17 cellular contexts compared by ENCODE assay signal in genomic region chr11:67279589-67280340, GRCh38. TPM values are rescaled to one million over a fixed set of nuclear protein-coding genes. Genes with fewer than 3 reads are reported as not detected.
DNase-seq lines count a peak whose midpoint lies in the region; FAIRE-seq and TF ChIP-seq lines count a peak whose summit lies in the region.
"Had no signal": no experiment of that assay in that cellular context is flagged by ENCODE, and none has a peak within 500 bp of the region (broad histone marks: within the 10 kb centered on the region; RNA-seq: fewer than 3 reads in every experiment).

No MANE protein-coding gene starts in this region.

- peaks cover 98% of the 10 kb centered on the region for H3K36me3 Mint-ChIP-seq in activated T-cell treated with anti-CD3 and anti-CD28 coated beads, Interleukin-2, amount 50 U/mL, for 24 hours (ENCODE audit: low read depth)
- H3K36me3 Mint-ChIP-seq in activated CD4-positive, alpha-beta memory T cell treated with anti-CD3 and anti-CD28 coated beads, Interleukin-2, amount 10 ng/mL, durations not matched to agents 7 days and 5 days (ENCODE audit: low read depth), result peaks cover 75% of the 10 kb centered on the region

- no peak for FAIRE-seq in kidney (lab: Jason Lieb, UNC)
- FAIRE-seq: endometrium, GM12878, H1, HTR-8/SVneo had no signal

- H3K4me3 ChIP-seq in kidney (ENCODE audit: low read length in 2 of 2), result no peak overlapping the region
- H3K4me3 ChIP-seq: GM12878, prostate gland, testis had no signal

- no peak overlapping the region for H3K9ac ChIP-seq in kidney (ENCODE audit: low read length in 2 of 2)
- H3K9ac ChIP-seq: SK-N-SH had no signal

- H3K4me3 Mint-ChIP-seq in activated T-cell treated with anti-CD3 and anti-CD28 coated beads, Interleukin-2, amount 50 U/mL, for 24 hours, result no peak overlapping the region
- H3K4me3 Mint-ChIP-seq in activated CD4-positive, alpha-beta memory T cell treated with anti-CD3 and anti-CD28 coated beads, Interleukin-2, amount 10 ng/mL, durations not matched to agents 7 days and 5 days, result no peak overlapping the region

- H3K4me1 Mint-ChIP-seq in activated T-cell treated with anti-CD3 and anti-CD28 coated beads, Interleukin-2, amount 50 U/mL, for 24 hours (ENCODE audit: low read depth), result peaks cover 64% of the 10 kb centered on the region
- peaks cover 67% of the 10 kb centered on the region for H3K4me1 Mint-ChIP-seq in activated CD4-positive, alpha-beta memory T cell treated with anti-CD3 and anti-CD28 coated beads, Interleukin-2, amount 10 ng/mL, durations not matched to agents 7 days and 5 days

- CTCF ChIA-PET in activated CD4-positive, alpha-beta memory T cell treated with anti-CD3 and anti-CD28 coated beads, Interleukin-2, amount 10 ng/mL, durations not matched to agents 7 days and 5 days (lab: Charles Lee), result interaction anchor here (0.5 to 1.7 kb wide), 4 partner anchors 8 to 65 kb away, joined by 3 to 6 read pairs (median 4); no protein-coding TSS in a partner anchor

- POLR2A ChIA-PET in activated CD4-positive, alpha-beta memory T cell treated with anti-CD3 and anti-CD28 coated beads, Interleukin-2, amount 10 ng/mL, durations not matched to agents 7 days and 5 days (lab: Charles Lee), result interaction anchor here (1.7 to 14.4 kb wide), 5 partner anchors 8 to 38 kb away, joined by 4 to 494 read pairs (median 15); partner anchors contain the start of genes ANKRD13D, GRK2 and SSH3

- intact Hi-C loops in kidney (cut with DNase I), result no loop called here

- H3K9me3 ChIP-seq in kidney (ENCODE audit: control insufficient read depth in 1 of 2, low read length in 2 of 2), result no peaks in the 10 kb centered on the region
- H3K9me3 ChIP-seq: prostate gland, SK-N-SH, testis had no signal

- no peak overlapping the region for H3K27ac ChIP-seq in kidney (ENCODE audit: low read depth in 2 of 2, low read length in 2 of 2)
- H3K27ac ChIP-seq in substantia nigra (ENCODE audit: low read depth, low read length, poor library complexity, severe bottlenecking), result peak overlapping the region; percentile 21
- H3K27ac ChIP-seq: testis had no signal

- H3K27ac Mint-ChIP-seq in activated T-cell treated with anti-CD3 and anti-CD28 coated beads, Interleukin-2, amount 50 U/mL, for 24 hours, result peak overlapping the region; percentile 99
- H3K27ac Mint-ChIP-seq in activated CD4-positive, alpha-beta memory T cell treated with anti-CD3 and anti-CD28 coated beads, Interleukin-2, amount 10 ng/mL, durations not matched to agents 7 days and 5 days, result peak overlapping the region; percentile 93

- H3K9me3 Mint-ChIP-seq in activated T-cell treated with anti-CD3 and anti-CD28 coated beads, Interleukin-2, amount 50 U/mL, for 24 hours, result no peaks in the 10 kb centered on the region
- no peaks in the 10 kb centered on the region for H3K9me3 Mint-ChIP-seq in activated CD4-positive, alpha-beta memory T cell treated with anti-CD3 and anti-CD28 coated beads, Interleukin-2, amount 10 ng/mL, durations not matched to agents 7 days and 5 days

- DNase-seq in activated T-cell treated with anti-CD3 and anti-CD28 coated beads, Interleukin-2, amount 50 U/mL, for 24 hours, result no peak
- no peak for DNase-seq in activated T-cell treated with anti-CD3 and anti-CD28 coated beads, Interleukin-2, amount 50 U/mL, for 1 hour
- DNase-seq in activated CD4-positive, alpha-beta memory T cell treated with anti-CD3 and anti-CD28 coated beads, Interleukin-2, amount 10 ng/mL, durations not matched to agents 7 days and 5 days, result no peak
- DNase-seq in kidney, result peak; percentile 74
- DNase-seq in substantia nigra (lab: John Stamatoyannopoulos, UW), result no peak
- DNase-seq in NCI-H146 (lab: John Stamatoyannopoulos, UW), result no peak
- DNase-seq in stimulated activated CD4-positive, alpha-beta T cell treated with anti-CD3 and anti-CD28 coated beads, Interleukin-15, amount 100 ng/mL, for 24 hours, result no peak
- no peak for DNase-seq in Ammon's horn (ENCODE audit: low spot score)
- DNase-seq: mesendoderm, NCI-H1105 treated with DMSO at 0.1 percent for 48 hours, SK-N-SH, testis had no signal

- TF ChIP-seq CTCF in kidney (IDR thresholded peaks at IDR 0.05; ENCODE audit: borderline replicate concordance, extremely low read depth, insufficient read depth), result no peak

- H3K36me3 ChIP-seq in kidney (ENCODE audit: control insufficient read depth in 1 of 2, insufficient read depth in 2 of 2, low read length in 2 of 2), result peaks cover 23 to 44% of the 10 kb centered on the region in 2 donors

- H3K4me1 ChIP-seq in kidney (ENCODE audit: control insufficient read depth in 1 of 2, insufficient read depth in 1 of 2, low read depth in 1 of 2, low read length in 2 of 2), result peaks cover 8 to 32% of the 10 kb centered on the region in 2 donors

- H3K27me3 Mint-ChIP-seq in activated T-cell treated with anti-CD3 and anti-CD28 coated beads, Interleukin-2, amount 50 U/mL, for 24 hours, result no peaks in the 10 kb centered on the region
- no peaks in the 10 kb centered on the region for H3K27me3 Mint-ChIP-seq in activated CD4-positive, alpha-beta memory T cell treated with anti-CD3 and anti-CD28 coated beads, Interleukin-2, amount 10 ng/mL, durations not matched to agents 7 days and 5 days

RNA-seq across cellular contexts. Expression of gene ANKRD13D, which starts 9.3 kb away (rescaled TPM):
- 100 to 1,000 TPM; 157 to 163 TPM for total RNA-seq in activated CD4-positive, alpha-beta memory T cell treated with anti-CD3 and anti-CD28 coated beads, Interleukin-2, amount 10 ng/mL, durations not matched to agents 7 days and 5 days
- 68.3 TPM for total RNA-seq in kidney
- polyA plus RNA-seq in kidney (ENCODE audit: insufficient read depth, low read depth, low replicate concordance), result 21.9 TPM

RNA-seq across cellular contexts. Expression of gene GRK2, which starts 13.5 kb away (rescaled TPM):
- total RNA-seq in activated CD4-positive, alpha-beta memory T cell treated with anti-CD3 and anti-CD28 coated beads, Interleukin-2, amount 10 ng/mL, durations not matched to agents 7 days and 5 days, result 100 to 1,000 TPM; 333 to 338 TPM
- total RNA-seq in kidney, result 80.8 TPM
- 28.2 TPM for polyA plus RNA-seq in kidney (ENCODE audit: insufficient read depth, low read depth, low replicate concordance)

RNA-seq across cellular contexts. Expression of gene SSH3, which starts 23.6 kb away (rescaled TPM):
- total RNA-seq in activated CD4-positive, alpha-beta memory T cell treated with anti-CD3 and anti-CD28 coated beads, Interleukin-2, amount 10 ng/mL, durations not matched to agents 7 days and 5 days, result 10 to 100 TPM; 15.4 to 19.0 TPM
- total RNA-seq in kidney, result 68.9 TPM
- 25.0 TPM for polyA plus RNA-seq in kidney (ENCODE audit: insufficient read depth, low read depth, low replicate concordance)
